In genomic region chr1:230176871-230177411, GRCh38 we compare ENCODE assay signal across 1 cellular context.
TF ChIP-seq lines count a peak whose summit lies in the region.

No MANE protein-coding gene starts in this region.

TF ChIP-seq in K562, 482 proteins besides CTCF, POLR2A, EP300 and RAD21 (continued from another document and continues in another):
- TF ChIP-seq DACH1 (IDR thresholded peaks at IDR 0.05; ENCODE audit: partially characterized antibody) (peak; percentile 18), MTF1 (CRISPR knock-in tag; IDR thresholded peaks at IDR 0.05; ENCODE audit: borderline replicate concordance) (no peak), TBL1XR1 (IDR thresholded peaks at IDR 0.05; ENCODE audit: low read length in 2 of 2) (no peak), ZNF175 (CRISPR knock-in tag; IDR thresholded peaks at IDR 0.05; ENCODE audit: low read depth) (no peak), NEUROD1 (IDR thresholded peaks at IDR 0.05; ENCODE audit: borderline replicate concordance, low read depth, low read length, partially characterized antibody) (no peak), SRSF9 (IDR thresholded peaks at IDR 0.05; ENCODE audit: borderline replicate concordance, low read depth, low read length) (no peak), SOX6 (IDR thresholded peaks at IDR 0.05) (no peak; the same call in 1 of the 2 replicates), MYC (IDR thresholded peaks at IDR 0.05; ENCODE audit: low read depth, low read length) (peak; percentile 8; the same call in 1 of the 2 replicates), MYC (CRISPR knock-in tag; IDR thresholded peaks at IDR 0.05; ENCODE audit: borderline replicate concordance, low read depth) (no peak), L3MBTL2 (IDR thresholded peaks at IDR 0.05) (peak; percentile 46), JUNB (CRISPR knock-in tag; conservative IDR thresholded peaks at IDR 0.05) (0 out of 2 replicates have a peak, but pooled peaks have one; percentile 29), ARHGAP35 (IDR thresholded peaks at IDR 0.05; ENCODE audit: partially characterized antibody) (no peak), TGIF2 (CRISPR knock-in tag; IDR thresholded peaks at IDR 0.05) (no peak), NELFE (IDR thresholded peaks at IDR 0.05; ENCODE audit: insufficient read depth, insufficient read length) (no peak), HDAC2 (IDR thresholded peaks at IDR 0.05) (peak; percentile 55; the same call in 1 of the 2 replicates), TFE3 (CRISPR knock-in tag; IDR thresholded peaks at IDR 0.05) (no peak), MTA3 (IDR thresholded peaks at IDR 0.05; ENCODE audit: borderline replicate concordance) (peak; percentile 69), MXI1 (IDR thresholded peaks at IDR 0.05; ENCODE audit: low read depth, low read length) (no peak), ZC3H8 (IDR thresholded peaks at IDR 0.05) (no peak), ELF1 (tag; IDR thresholded peaks at IDR 0.05) (no peak), PHF8 (IDR thresholded peaks at IDR 0.05; ENCODE audit: borderline replicate concordance, low read length) (peak; percentile 26; the same call in 1 of the 2 replicates), NCOA6 (IDR thresholded peaks at IDR 0.05) (no peak), ZNF174 (CRISPR knock-in tag; IDR thresholded peaks at IDR 0.05) (no peak), USF2 (CRISPR knock-in tag; IDR thresholded peaks at IDR 0.05) (no peak), KDM1A (IDR thresholded peaks at IDR 0.05) (0 out of 4 replicates have a peak, but pooled peaks of 1 of the 2 experiments have one; percentile 15), PATZ1 (CRISPR knock-in tag; IDR thresholded peaks at IDR 0.05; ENCODE audit: borderline replicate concordance) (no peak), NFYB (IDR thresholded peaks at IDR 0.05; ENCODE audit: extremely low read depth, insufficient read length) (no peak), ZBTB7A (IDR thresholded peaks at IDR 0.05; ENCODE audit: borderline replicate concordance, control insufficient read depth, low read depth, low read length) (no peak), BCLAF1 (IDR thresholded peaks at IDR 0.05; ENCODE audit: borderline replicate concordance in 1 of 2, control insufficient read depth in 1 of 2, low read depth in 2 of 2, low read length in 1 of 2) (no peak), MNT (conservative IDR thresholded peaks at IDR 0.05) (0 out of 4 replicates have a peak, but pooled peaks of 1 of the 2 experiments have one; percentile 50), SMAD4 (CRISPR knock-in tag; conservative IDR thresholded peaks at IDR 0.05) (0 out of 2 replicates have a peak, but pooled peaks have one; percentile 34), CBX8 (IDR thresholded peaks at IDR 0.05; ENCODE audit: borderline replicate concordance, extremely low read depth, low read depth, low read length, poor library complexity, severe bottlenecking) (no peak), DPF2 (IDR thresholded peaks at IDR 0.05) (peak; percentile 66; the same call in 1 of the 2 replicates), NRF1 (conservative IDR thresholded peaks at IDR 0.05 in 1 of 2, IDR thresholded peaks at IDR 0.05 in 1 of 2) (peak; percentile 62 to 63), ZBTB49 (CRISPR knock-in tag; IDR thresholded peaks at IDR 0.05; ENCODE audit: borderline replicate concordance) (no peak), MAZ (CRISPR knock-in tag; conservative IDR thresholded peaks at IDR 0.05 in 1 of 2, IDR thresholded peaks at IDR 0.05 in 1 of 2) (peak; percentile 40 to 59; a peak in 3 of 4 replicates), CBFA2T3 (IDR thresholded peaks at IDR 0.05) (no peak), ATF7 (IDR thresholded peaks at IDR 0.05) (no peak; the same call in 1 of the 2 replicates), CCAR2 (IDR thresholded peaks at IDR 0.05; ENCODE audit: low read depth, low read length) (no peak), FOSL1 (tag; conservative IDR thresholded peaks at IDR 0.05) (peak; percentile 57; the same call in 1 of the 2 replicates), ZNF3 (CRISPR knock-in tag; IDR thresholded peaks at IDR 0.05) (no peak), NCOA4 (IDR thresholded peaks at IDR 0.05; ENCODE audit: partially characterized antibody) (no peak), VEZF1 (CRISPR knock-in tag; IDR thresholded peaks at IDR 0.05) (peak; percentile 46; the same call in 1 of the 2 replicates), SIN3B (IDR thresholded peaks at IDR 0.05; ENCODE audit: low read depth) (no peak), MBD2 (IDR thresholded peaks at IDR 0.05; ENCODE audit: borderline replicate concordance, low read depth) (no peak), ZNF263 (CRISPR knock-in tag; IDR thresholded peaks at IDR 0.05; ENCODE audit: borderline replicate concordance) (peak; percentile 42; the same call in 1 of the 2 replicates), TAF7 (tag; IDR thresholded peaks at IDR 0.05) (no peak), CBX1 (IDR thresholded peaks at IDR 0.05; ENCODE audit: low read depth) (no peak), ZKSCAN1 (IDR thresholded peaks at IDR 0.05; ENCODE audit: low read depth, low read length) (0 out of 2 replicates have a peak, but pooled peaks have one; percentile 41), ZNF785 (CRISPR knock-in tag; IDR thresholded peaks at IDR 0.05) (no peak), GABPB1 (CRISPR knock-in tag; IDR thresholded peaks at IDR 0.05) (no peak), RCOR1 (IDR thresholded peaks at IDR 0.05; ENCODE audit: borderline replicate concordance in 1 of 2, low read depth in 2 of 2, low read length in 2 of 2) (peak in 1 of 2 experiments; percentile 76; a peak in 2 of 4 replicates), YY1 (IDR thresholded peaks at IDR 0.05; ENCODE audit: borderline replicate concordance in 1 of 3, control insufficient read depth in 1 of 3, extremely low read depth in 1 of 3, insufficient read depth in 3 of 3, insufficient read length in 1 of 3, insufficient replicate concordance in 2 of 3, low read depth in 1 of 3, low read length in 2 of 3) (peak in 1 of 3 experiments; percentile 22), CHD4 (IDR thresholded peaks at IDR 0.05; ENCODE audit: insufficient read depth, insufficient replicate concordance, low read depth, low read length, poor library complexity, severe bottlenecking) (no peak), SMARCE1 (IDR thresholded peaks at IDR 0.05) (peak; percentile 66)
- TF ChIP-seq, protein P1, sequence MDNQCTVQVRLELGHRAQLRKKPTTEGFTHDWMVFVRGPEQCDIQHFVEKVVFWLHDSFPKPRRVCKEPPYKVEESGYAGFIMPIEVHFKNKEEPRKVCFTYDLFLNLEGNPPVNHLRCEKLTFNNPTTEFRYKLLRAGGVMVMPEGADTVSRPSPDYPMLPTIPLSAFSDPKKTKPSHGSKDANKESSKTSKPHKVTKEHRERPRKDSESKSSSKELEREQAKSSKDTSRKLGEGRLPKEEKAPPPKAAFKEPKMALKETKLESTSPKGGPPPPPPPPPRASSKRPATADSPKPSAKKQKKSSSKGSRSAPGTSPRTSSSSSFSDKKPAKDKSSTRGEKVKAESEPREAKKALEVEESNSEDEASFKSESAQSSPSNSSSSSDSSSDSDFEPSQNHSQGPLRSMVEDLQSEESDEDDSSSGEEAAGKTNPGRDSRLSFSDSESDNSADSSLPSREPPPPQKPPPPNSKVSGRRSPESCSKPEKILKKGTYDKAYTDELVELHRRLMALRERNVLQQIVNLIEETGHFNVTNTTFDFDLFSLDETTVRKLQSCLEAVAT (IDR thresholded peaks at IDR 0.05): no peak
